Comparison of ENCODE assay signal across 10 cellular contexts in the genomic region with DNA sequence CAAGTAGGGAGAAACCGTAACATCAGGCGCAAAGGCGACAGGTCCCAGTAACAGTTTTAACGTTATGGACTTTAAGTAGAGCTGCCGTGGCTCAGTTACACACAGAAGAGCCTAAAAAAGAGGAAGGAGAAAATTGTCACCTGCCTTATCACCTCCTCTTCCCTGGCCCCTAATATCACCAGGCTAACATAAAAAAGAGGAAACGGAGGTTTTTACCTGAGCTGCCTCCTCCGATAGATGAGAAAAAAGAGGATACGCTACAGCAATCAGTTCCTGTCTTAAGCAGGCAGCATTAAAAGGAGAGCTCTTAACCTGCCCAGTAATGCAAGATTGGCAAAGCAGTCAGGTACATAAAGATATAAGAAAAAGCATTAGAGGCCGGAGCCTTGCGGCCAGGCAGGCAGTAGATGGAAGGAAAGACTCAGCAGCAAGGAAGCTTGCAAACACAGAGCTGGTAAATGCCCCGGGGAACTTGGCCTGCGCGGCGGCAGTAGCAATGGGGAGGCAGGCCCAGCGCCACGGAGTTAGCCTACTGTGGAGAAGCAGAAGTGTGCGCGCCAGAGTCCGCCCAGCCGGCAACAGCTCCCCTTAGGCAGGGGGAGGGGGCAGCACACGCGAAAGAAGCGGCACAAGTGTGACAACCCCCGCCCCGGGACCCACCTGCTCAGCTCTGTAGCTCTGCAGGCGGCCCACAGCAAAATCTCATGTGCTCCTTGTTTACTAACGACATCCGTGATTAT.
DNase-seq lines count a peak whose midpoint lies in the region; ATAC-seq and TF ChIP-seq lines count a peak whose summit lies in the region.
"Had no signal": no experiment of that assay in that cellular context is flagged by ENCODE, and none has a peak within 500 bp of the region (broad histone marks: within the 10 kb centered on the region; RNA-seq: fewer than 3 reads in every experiment).

No MANE protein-coding gene starts in this region.

- POLR2A ChIA-PET in T-cell (lab: Charles Lee): no interaction called here

- DNase-seq in T-cell: peak in 1 of 34 experiments; percentile 3
- DNase-seq in right cardiac atrium: peak; percentile 21 to 52 (median 32)
- DNase-seq in sciatic nerve (ENCODE audit: low spot score): no peak
- no peak for DNase-seq in coronary artery (ENCODE audit: low spot score)
- no peak for DNase-seq in NCI-H446 treated with DMSO at 0.1 percent for 48 hours (lab: John Stamatoyannopoulos, UW)
- DNase-seq: EL had no signal

- no peak for TF ChIP-seq CTCF in coronary artery (IDR thresholded peaks at IDR 0.05)

- WGBS in right cardiac atrium: 45% methylated on average over 28 of the region's 28 CpGs

- H3K4me3 ChIP-seq in right cardiac atrium (ENCODE audit: low read length): no peak overlapping the region
- H3K4me3 ChIP-seq in coronary artery: no peak overlapping the region
- H3K4me3 ChIP-seq: K562 had no signal

- no peaks in the 10 kb centered on the region for H3K27me3 ChIP-seq in right cardiac atrium (ENCODE audit: control insufficient read depth, insufficient read depth)

- H3K27ac ChIP-seq in right cardiac atrium (ENCODE audit: low read length) (no peak overlapping the region), coronary artery (no peak overlapping the region)

- H3K27ac Mint-ChIP-seq in T-cell: no peak overlapping the region

- H3K4me1 Mint-ChIP-seq in T-cell: peaks cover 3 to 21% (median 14%) of the 10 kb centered on the region in 3 donors

- no peaks in the 10 kb centered on the region for H3K36me3 Mint-ChIP-seq in T-cell

- ATAC-seq in GM18907 (IDR thresholded peaks at IDR 0.05; ENCODE audit: unreplicated experiment) (peak; percentile 67), T-cell (replicated peaks in 1 of 4) (peak in 2 of 4 experiments; percentile 23 to 52), right cardiac atrium (peak; percentile 45 to 60), sciatic nerve (peak; percentile 72), GM18519 (IDR thresholded peaks at IDR 0.05; ENCODE audit: low FRiP score, unreplicated experiment) (no peak), SK-N-SH treated with all-trans-retinoic acid at 6 μM for 48 hours (no peak)
- ATAC-seq: K562 had no signal

- intact Hi-C loops in right cardiac atrium (cut with DNase I) (no loop called here), sciatic nerve (cut with DNase I) (no loop called here)

- H3K27me3 Mint-ChIP-seq in T-cell: peaks cover 4 to 10% of the 10 kb centered on the region in 2 donors

- H3K9me3 Mint-ChIP-seq in T-cell: peaks cover 0 to 4% (median 0%) of the 10 kb centered on the region in 3 donors

- H3K4me3 Mint-ChIP-seq in T-cell: peak overlapping the region; percentile 25 to 76 (median 48)

- no peaks in the 10 kb centered on the region for H3K9me3 ChIP-seq in right cardiac atrium (ENCODE audit: control insufficient read depth, low read length)

- H3K4me1 ChIP-seq in right cardiac atrium (ENCODE audit: control insufficient read depth, insufficient read depth, low read length): no peaks in the 10 kb centered on the region

- CTCF ChIA-PET in T-cell (lab: Charles Lee): interaction anchor here in 1 of 2 donors (0.7 kb wide), 1 partner anchor 14 kb away, joined by 3 read pairs; no protein-coding TSS in a partner anchor

TF ChIP-seq in SK-N-SH treated with all-trans-retinoic acid at 6 μM for 48 hours, 23 proteins besides CTCF, POLR2A, EP300 and RAD21:
- no peak for TF ChIP-seq PPARA (CRISPR knock-in tag; IDR thresholded peaks at IDR 0.05; ENCODE audit: borderline replicate concordance)
- TF ChIP-seq TCF4 (CRISPR knock-in tag; IDR thresholded peaks at IDR 0.05; ENCODE audit: borderline replicate concordance): no peak
- TF ChIP-seq CSRNP3 (CRISPR knock-in tag; IDR thresholded peaks at IDR 0.05): no peak
- no peak for TF ChIP-seq PATZ1 (CRISPR knock-in tag; IDR thresholded peaks at IDR 0.05; ENCODE audit: borderline replicate concordance)
- TF ChIP-seq ISL1 (CRISPR knock-in tag; IDR thresholded peaks at IDR 0.05): no peak
- no peak for TF ChIP-seq ARNTL (CRISPR knock-in tag; IDR thresholded peaks at IDR 0.05; ENCODE audit: borderline replicate concordance, low read depth)
- no peak for TF ChIP-seq ZNF565 (CRISPR knock-in tag; conservative IDR thresholded peaks at IDR 0.05; ENCODE audit: low read depth)
- TF ChIP-seq TSHZ2 (CRISPR knock-in tag; IDR thresholded peaks at IDR 0.05): no peak
- TF ChIP-seq ZFP30 (CRISPR knock-in tag; IDR thresholded peaks at IDR 0.05): no peak
- TF ChIP-seq ZNF70 (CRISPR knock-in tag; IDR thresholded peaks at IDR 0.05): no peak
- TF ChIP-seq SNAI2 (CRISPR knock-in tag; IDR thresholded peaks at IDR 0.05): no peak
- TF ChIP-seq CSDC2 (CRISPR knock-in tag; IDR thresholded peaks at IDR 0.05): no peak
- no peak for TF ChIP-seq TOX (CRISPR knock-in tag; IDR thresholded peaks at IDR 0.05; ENCODE audit: borderline replicate concordance)
- TF ChIP-seq ZFP3 (CRISPR knock-in tag; IDR thresholded peaks at IDR 0.05): no peak
- TF ChIP-seq OSR1 (CRISPR knock-in tag; IDR thresholded peaks at IDR 0.05): no peak
- no peak for TF ChIP-seq BACH2 (CRISPR knock-in tag; IDR thresholded peaks at IDR 0.05; ENCODE audit: borderline replicate concordance)

Comparison
In these comparisons a context has a peak if more than half of its experiments do, and no peak if none do; other contexts are left out.
1. ATAC-seq: peak in GM18907 (single experiment), right cardiac atrium (2 of 2) and sciatic nerve (single experiment); none in GM18519 (single experiment) and SK-N-SH treated with all-trans-retinoic acid at 6 μM for 48 hours (single experiment).
2. DNase-seq: peak in right cardiac atrium (3 of 3); none in sciatic nerve (single experiment), coronary artery (single experiment) and NCI-H446 treated with DMSO at 0.1 percent for 48 hours (single experiment).